ENCODE assay signal across 3 cellular contexts in genomic region chr1:161512636-161513447, GRCh38. TPM values are rescaled to one million over a fixed set of nuclear protein-coding genes. Genes with fewer than 3 reads are reported as not detected.
"Had no signal": no experiment of that assay in that cellular context is flagged by ENCODE, and none has a peak within 500 bp of the region (broad histone marks: within the 10 kb centered on the region; RNA-seq: fewer than 3 reads in every experiment).

No MANE protein-coding gene starts in this region.

RNA-seq across cellular contexts. Expression of gene FCGR2A, which starts 7.6 kb away (rescaled TPM):
- total RNA-seq: epithelial cell of proximal tubule, pulmonary artery endothelial cell had no signal

RNA-seq across cellular contexts. Expression of gene FCGR3A, which starts 36.8 kb away (rescaled TPM):
- total RNA-seq: epithelial cell of proximal tubule, fibroblast of villous mesenchyme, pulmonary artery endothelial cell had no signal
